Comparison of ENCODE assay signal across 11 cellular contexts in genomic region chr2:232026941-232027340, GRCh38.
A peak's percentile ranks its signal among the peaks of the same experiment; 100 is the strongest.
DNase-seq lines count a peak whose midpoint lies in the region; ATAC-seq and TF ChIP-seq lines count a peak whose summit lies in the region.
"Had no signal": no experiment of that assay in that cellular context is flagged by ENCODE, and none has a peak within 500 bp of the region (broad histone marks: within the 10 kb centered on the region; RNA-seq: fewer than 3 reads in every experiment).

No MANE protein-coding gene starts in this region.

- no peaks in the 10 kb centered on the region for H3K27me3 ChIP-seq in ascending aorta
- H3K27me3 ChIP-seq in foreskin keratinocyte: no peaks in the 10 kb centered on the region
- H3K27me3 ChIP-seq: SJSA1 had no signal

- peaks cover 8 to 33% of the 10 kb centered on the region in 2 donors for H3K36me3 ChIP-seq in ascending aorta

- H3K4me3 Mint-ChIP-seq in activated naive CD8-positive, alpha-beta T cell: peak overlapping the region; percentile 38

- no peaks in the 10 kb centered on the region for H3K9me3 Mint-ChIP-seq in activated naive CD8-positive, alpha-beta T cell (ENCODE audit: low read depth)

- ATAC-seq in GM18870 (IDR thresholded peaks at IDR 0.05; ENCODE audit: unreplicated experiment) (peak; percentile 96), GM21381 (IDR thresholded peaks at IDR 0.05; ENCODE audit: unreplicated experiment) (peak; percentile 98), HG03095 (IDR thresholded peaks at IDR 0.05; ENCODE audit: unreplicated experiment) (peak; percentile 97), foreskin keratinocyte (no peak)

- peak overlapping the region; percentile 71 for H3K27ac Mint-ChIP-seq in activated naive CD8-positive, alpha-beta T cell

- H3K27ac ChIP-seq in ascending aorta (no peak overlapping the region), foreskin keratinocyte (no peak overlapping the region)
- H3K27ac ChIP-seq: parathyroid adenoma, SJSA1 had no signal

- H3K4me1 ChIP-seq in ascending aorta (no peaks in the 10 kb centered on the region), foreskin keratinocyte (no peaks in the 10 kb centered on the region)
- H3K4me1 ChIP-seq: SJSA1 had no signal

- H3K4me3 ChIP-seq in ascending aorta: no peak overlapping the region
- H3K4me3 ChIP-seq: SJSA1 had no signal

- TF ChIP-seq CTCF in ascending aorta (IDR thresholded peaks at IDR 0.05) (no peak), foreskin keratinocyte (conservative IDR thresholded peaks at IDR 0.05) (no peak)

- H3K4me1 Mint-ChIP-seq in activated naive CD8-positive, alpha-beta T cell (ENCODE audit: low read depth): peaks cover 27% of the 10 kb centered on the region

- intact Hi-C loops in ascending aorta (cut with DNase I): no loop called here

- DNase-seq in ascending aorta (ENCODE audit: low spot score in 2 of 2): no peak
- no peak for DNase-seq in foreskin keratinocyte
- DNase-seq in COLO829 (ENCODE audit: low spot score): no peak
- DNase-seq: effector CD8-positive, alpha-beta T cell; NCI-H2029 treated with DMSO at 0.1 percent for 48 hours had no signal

- peaks cover 40% of the 10 kb centered on the region for H3K36me3 Mint-ChIP-seq in activated naive CD8-positive, alpha-beta T cell

- H3K9me3 ChIP-seq in ascending aorta: no peaks in the 10 kb centered on the region
- H3K9me3 ChIP-seq: SJSA1 had no signal

- H3K27me3 Mint-ChIP-seq in activated naive CD8-positive, alpha-beta T cell: no peaks in the 10 kb centered on the region
